Comparison of ENCODE assay signal across 30 cellular contexts in genomic region chr1:57503337-57503736, GRCh38.
"Had no signal": no experiment of that assay in that cellular context is flagged by ENCODE, and none has a peak within 500 bp of the region (broad histone marks: within the 10 kb centered on the region; RNA-seq: fewer than 3 reads in every experiment).

No MANE protein-coding gene starts in this region.

- H3K4me1 ChIP-seq: adrenal gland, breast epithelium, colonic mucosa, esophagus squamous epithelium, gastroesophageal sphincter had no signal

- FAIRE-seq: endometrium, endothelial cell of umbilical vein had no signal

- H3K9me3 Mint-ChIP-seq: activated CD4-positive, alpha-beta T cell treated with anti-CD3 and anti-CD28 coated beads, Interleukin-2, amount 10 ng/mL, durations not matched to agents 7 days and 5 days; activated CD8-positive, alpha-beta T cell treated with anti-CD3 and anti-CD28 coated beads for 36 hours; activated naive CD4-positive, alpha-beta T cell treated with anti-CD3 and anti-CD28 coated beads for 36 hours; activated naive CD8-positive, alpha-beta T cell treated with anti-CD3 and anti-CD28 coated beads for 36 hours; activated naive CD8-positive, alpha-beta T cell treated with anti-CD3 and anti-CD28 coated beads, Interleukin-2, amount 50 U/mL, for 24 hours; activated T-helper 2 cell treated with anti-CD3 and anti-CD28 coated beads, Interferon-gamma antibody, Interleukin-2, Interleukin-4, amounts not matched to agents 10 μg/mL and 5 μg/mL and 100 μg/mL, durations not matched to agents 14 hours and 24 hours and 36 hours; brain had no signal

- H3K36me3 Mint-ChIP-seq: activated naive CD8-positive, alpha-beta T cell treated with anti-CD3 and anti-CD28 coated beads for 36 hours; brain had no signal

- ATAC-seq: activated CD4-positive, alpha-beta T cell treated with anti-CD3 and anti-CD28 coated beads for 36 hours; activated CD8-positive, alpha-beta T cell treated with anti-CD3 and anti-CD28 coated beads for 36 hours; activated naive CD8-positive, alpha-beta T cell treated with anti-CD3 and anti-CD28 coated beads, Interleukin-2, amount 50 U/mL, for 24 hours; activated T-cell treated with anti-CD3 and anti-CD28 coated beads, Interleukin-2, amount 50 U/mL, for 4 hours; gastroesophageal sphincter had no signal

- H3K9me3 ChIP-seq: adrenal gland, breast epithelium, colonic mucosa, esophagus squamous epithelium, gastroesophageal sphincter had no signal

- H3K36me3 ChIP-seq: adrenal gland, breast epithelium, cardiac muscle cell, colonic mucosa, esophagus squamous epithelium, gastroesophageal sphincter had no signal

- H3K27ac ChIP-seq: adrenal gland, breast epithelium, cardiac muscle cell, colonic mucosa, epithelial cell of prostate, esophagus squamous epithelium, gastroesophageal sphincter had no signal

- H3K4me3 ChIP-seq: adrenal gland, breast epithelium, cardiac muscle cell, colonic mucosa, esophagus squamous epithelium, gastroesophageal sphincter had no signal

- H3K27me3 Mint-ChIP-seq: activated CD4-positive, alpha-beta T cell treated with anti-CD3 and anti-CD28 coated beads, Interleukin-2, amount 10 ng/mL, durations not matched to agents 7 days and 5 days; activated CD8-positive, alpha-beta T cell treated with anti-CD3 and anti-CD28 coated beads for 36 hours; activated naive CD8-positive, alpha-beta T cell treated with anti-CD3 and anti-CD28 coated beads for 36 hours; brain had no signal

- H3K4me1 Mint-ChIP-seq: activated CD4-positive, alpha-beta T cell treated with anti-CD3 and anti-CD28 coated beads for 36 hours; activated CD4-positive, alpha-beta T cell treated with anti-CD3 and anti-CD28 coated beads, Interleukin-2, amount 10 ng/mL, durations not matched to agents 7 days and 5 days; activated naive CD4-positive, alpha-beta T cell treated with anti-CD3 and anti-CD28 coated beads, Interleukin-2, amount 50 U/mL, for 24 hours; activated naive CD8-positive, alpha-beta T cell treated with anti-CD3 and anti-CD28 coated beads for 36 hours; activated naive CD8-positive, alpha-beta T cell treated with anti-CD3 and anti-CD28 coated beads, Interleukin-2, amount 50 U/mL, for 24 hours had no signal

- DNase-seq: activated CD4-positive, alpha-beta T cell treated with anti-CD3 and anti-CD28 coated beads for 36 hours; activated CD4-positive, alpha-beta T cell treated with anti-CD3 and anti-CD28 coated beads, Interleukin-2, amount 10 ng/mL, durations not matched to agents 7 days and 5 days; activated CD4-positive, alpha-beta T cell treated with anti-CD3 and anti-CD28 coated beads, Interleukin-2, amount 50 U/mL, for 48 hours; activated CD4-positive, CD25-positive, alpha-beta regulatory T cell; activated CD4-positive, CD25-positive, alpha-beta regulatory T cell treated with anti-CD3 and anti-CD28 coated beads, Interleukin-2, amount 50 U/mL, for 72 hours; activated CD8-positive, alpha-beta memory T cell treated with anti-CD3 and anti-CD28 coated beads for 24 hours; activated CD8-positive, alpha-beta T cell treated with anti-CD3 and anti-CD28 coated beads for 36 hours; activated effector memory CD4-positive, alpha-beta T cell treated with anti-CD3 and anti-CD28 coated beads, Interleukin-2, amount 50 U/mL, for 16 hours; activated naive CD4-positive, alpha-beta T cell treated with anti-CD3 and anti-CD28 coated beads for 36 hours; activated naive CD8-positive, alpha-beta T cell treated with anti-CD3 and anti-CD28 coated beads for 36 hours; activated naive CD8-positive, alpha-beta T cell treated with anti-CD3 and anti-CD28 coated beads, Interleukin-2, amount 50 U/mL, for 24 hours; activated T-cell treated with anti-CD3 and anti-CD28 coated beads, Interleukin-2, amount 50 U/mL, for 4 hours; adrenal gland; amygdala; aorta; central memory CD4-positive, alpha-beta T cell; cerebellar nuclear complex; colonic mucosa; effector CD8-positive, alpha-beta T cell; esophagus squamous epithelium; T-helper 2 cell had no signal

- H3K27ac Mint-ChIP-seq: activated CD4-positive, alpha-beta T cell treated with anti-CD3 and anti-CD28 coated beads for 36 hours; activated CD4-positive, alpha-beta T cell treated with anti-CD3 and anti-CD28 coated beads, Interleukin-2, amount 10 ng/mL, durations not matched to agents 7 days and 5 days; activated CD8-positive, alpha-beta T cell treated with anti-CD3 and anti-CD28 coated beads for 36 hours; activated naive CD4-positive, alpha-beta T cell treated with anti-CD3 and anti-CD28 coated beads for 36 hours; activated naive CD4-positive, alpha-beta T cell treated with anti-CD3 and anti-CD28 coated beads, Interleukin-2, amount 50 U/mL, for 24 hours; activated naive CD8-positive, alpha-beta T cell treated with anti-CD3 and anti-CD28 coated beads for 36 hours; activated naive CD8-positive, alpha-beta T cell treated with anti-CD3 and anti-CD28 coated beads, Interleukin-2, amount 50 U/mL, for 24 hours; activated T-helper 2 cell treated with anti-CD3 and anti-CD28 coated beads, Interferon-gamma antibody, Interleukin-2, Interleukin-4, amounts not matched to agents 10 μg/mL and 5 μg/mL and 100 μg/mL, durations not matched to agents 14 hours and 24 hours and 36 hours; brain had no signal

- H3K27me3 ChIP-seq: adrenal gland, breast epithelium, cardiac muscle cell, colonic mucosa, esophagus squamous epithelium, gastroesophageal sphincter had no signal

- H3K4me3 Mint-ChIP-seq: activated CD4-positive, alpha-beta T cell treated with anti-CD3 and anti-CD28 coated beads for 36 hours; activated CD4-positive, alpha-beta T cell treated with anti-CD3 and anti-CD28 coated beads, Interleukin-2, amount 10 ng/mL, durations not matched to agents 7 days and 5 days; activated CD8-positive, alpha-beta T cell treated with anti-CD3 and anti-CD28 coated beads for 36 hours; activated naive CD4-positive, alpha-beta T cell treated with anti-CD3 and anti-CD28 coated beads for 36 hours; activated naive CD4-positive, alpha-beta T cell treated with anti-CD3 and anti-CD28 coated beads, Interleukin-2, amount 50 U/mL, for 24 hours; activated naive CD8-positive, alpha-beta T cell treated with anti-CD3 and anti-CD28 coated beads for 36 hours; activated naive CD8-positive, alpha-beta T cell treated with anti-CD3 and anti-CD28 coated beads, Interleukin-2, amount 50 U/mL, for 24 hours; activated T-cell treated with anti-CD3 and anti-CD28 coated beads, Interleukin-2, amount 50 U/mL, for 4 hours; brain had no signal
